ENCODE assay signal across 1 cellular context in the genomic region with DNA sequence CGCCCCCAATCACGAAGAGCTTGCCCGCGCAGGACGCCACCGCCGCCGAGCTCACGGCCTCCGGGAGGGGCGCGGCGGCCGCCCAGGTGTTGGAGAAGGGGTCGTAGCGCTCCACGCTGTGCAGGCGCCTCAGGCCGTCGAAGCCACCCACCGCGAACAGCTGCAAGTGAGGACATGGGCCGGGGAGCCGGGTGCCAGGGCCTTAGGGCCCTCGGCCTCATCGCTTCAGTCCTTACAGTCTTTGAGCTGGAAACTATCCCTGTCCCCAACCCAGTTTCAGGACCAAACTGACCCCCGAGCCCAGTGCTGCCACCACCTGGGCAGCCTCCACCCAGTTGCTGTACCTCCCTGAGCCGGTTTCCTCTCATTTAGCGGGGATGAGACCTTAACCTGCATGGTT.
A peak's percentile ranks its signal among the peaks of the same experiment; 100 is the strongest.
TF ChIP-seq lines count a peak whose summit lies in the region.

No MANE protein-coding gene starts in this region.

TF ChIP-seq in WTC11, 78 proteins besides CTCF, POLR2A, EP300 and RAD21 (continued from another document):
- TF ChIP-seq, protein P1, sequence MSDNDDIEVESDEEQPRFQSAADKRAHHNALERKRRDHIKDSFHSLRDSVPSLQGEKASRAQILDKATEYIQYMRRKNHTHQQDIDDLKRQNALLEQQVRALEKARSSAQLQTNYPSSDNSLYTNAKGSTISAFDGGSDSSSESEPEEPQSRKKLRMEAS (CRISPR knock-in tag; IDR thresholded peaks at IDR 0.05): peak; percentile 54
- TF ChIP-seq MYBL2 (CRISPR knock-in tag; IDR thresholded peaks at IDR 0.05) (no peak), PRDM15 (CRISPR knock-in tag; IDR thresholded peaks at IDR 0.05) (no peak), ESRRA (CRISPR knock-in tag; IDR thresholded peaks at IDR 0.05; ENCODE audit: borderline replicate concordance) (no peak), ZNF232 (CRISPR knock-in tag; IDR thresholded peaks at IDR 0.05) (no peak), ZNF671 (CRISPR knock-in tag; IDR thresholded peaks at IDR 0.05) (no peak)
